8 cellular contexts compared by ENCODE assay signal in genomic region chr3:94004301-94004910, GRCh38. TPM values are rescaled to one million over a fixed set of nuclear protein-coding genes. Genes with fewer than 3 reads are reported as not detected.
DNase-seq lines count a peak whose midpoint lies in the region; TF ChIP-seq lines count a peak whose summit lies in the region.

No MANE protein-coding gene starts in this region.

- H3K4me1 Mint-ChIP-seq in HFFc6 (ENCODE audit: low read depth), result peaks cover 6% of the 10 kb centered on the region; the same call in 1 of the 2 replicates
- H3K4me1 Mint-ChIP-seq in T-helper 2 cell treated with Interferon-gamma antibody and Interleukin-4, amounts not matched to agents 5 μg/mL and 100 μg/mL, for 36 hours (ENCODE audit: low read depth), result peaks cover 16% of the 10 kb centered on the region
- peaks cover 10% of the 10 kb centered on the region for H3K4me1 Mint-ChIP-seq in nephron

- H3K36me3 Mint-ChIP-seq in HFFc6 (ENCODE audit: low read depth) (no peaks in the 10 kb centered on the region), nephron (ENCODE audit: low read depth) (peaks cover 7% of the 10 kb centered on the region)
- H3K36me3 Mint-ChIP-seq in T-helper 2 cell treated with Interferon-gamma antibody and Interleukin-4, amounts not matched to agents 5 μg/mL and 100 μg/mL, for 36 hours (ENCODE audit: low read depth), result peaks cover 8% of the 10 kb centered on the region

- WGBS in esophagus muscularis mucosa, result 1% methylated on average over 4 of the region's 4 CpGs

- H3K9me3 Mint-ChIP-seq in HFFc6 (no peaks in the 10 kb centered on the region), nephron (no peaks in the 10 kb centered on the region)
- no peaks in the 10 kb centered on the region for H3K9me3 Mint-ChIP-seq in T-helper 2 cell treated with Interferon-gamma antibody and Interleukin-4, amounts not matched to agents 5 μg/mL and 100 μg/mL, for 36 hours

- DNase-seq in AG08395 (ENCODE audit: low spot score), result peak; percentile 68
- peak; percentile 76 for DNase-seq in GM12865 (ENCODE audit: low read depth)
- peak; percentile 72 for DNase-seq in HFFc6
- peak; percentile 62 for DNase-seq in M059J (ENCODE audit: low read depth)
- DNase-seq in T-helper 2 cell treated with Interferon-gamma antibody and Interleukin-4, amounts not matched to agents 5 μg/mL and 100 μg/mL, for 36 hours (ENCODE audit: low spot score), result no peak
- DNase-seq in esophagus muscularis mucosa (ENCODE audit: extremely low spot score), result no peak
- no peak for DNase-seq in occipital lobe (lab: John Stamatoyannopoulos, UW)

- H3K27me3 ChIP-seq in esophagus muscularis mucosa, result no peaks in the 10 kb centered on the region

- peak overlapping the region; percentile 87 for H3K4me3 Mint-ChIP-seq in HFFc6
- peak overlapping the region; percentile 73 for H3K4me3 Mint-ChIP-seq in T-helper 2 cell treated with Interferon-gamma antibody and Interleukin-4, amounts not matched to agents 5 μg/mL and 100 μg/mL, for 36 hours
- peak overlapping the region in 2 of 3 experiments; percentile 35 to 56 for H3K4me3 Mint-ChIP-seq in nephron

- peak overlapping the region; percentile 36; the same call in 1 of the 2 replicates for H3K4me3 ChIP-seq in GM12865 (ENCODE audit: low read depth, low read length)
- H3K4me3 ChIP-seq in esophagus muscularis mucosa, result peak overlapping the region; percentile 21 to 46 (median 40)

- no peaks in the 10 kb centered on the region for H3K9me3 ChIP-seq in esophagus muscularis mucosa

- intact Hi-C loops in esophagus muscularis mucosa (cut with DNase I), result no loop called here

- TF ChIP-seq POLR2A in esophagus muscularis mucosa (IDR thresholded peaks at IDR 0.05; ENCODE audit: low read depth), result no peak

- peaks cover 0 to 13% (median 10%) of the 10 kb centered on the region in 4 donors for H3K4me1 ChIP-seq in esophagus muscularis mucosa

- no peak for TF ChIP-seq EP300 in esophagus muscularis mucosa (IDR thresholded peaks at IDR 0.05)

- H3K36me3 ChIP-seq in esophagus muscularis mucosa, result no peaks in the 10 kb centered on the region

- H3K27me3 Mint-ChIP-seq in HFFc6 (ENCODE audit: insufficient read depth) (no peaks in the 10 kb centered on the region), nephron (ENCODE audit: low read depth) (no peaks in the 10 kb centered on the region)
- no peaks in the 10 kb centered on the region for H3K27me3 Mint-ChIP-seq in T-helper 2 cell treated with Interferon-gamma antibody and Interleukin-4, amounts not matched to agents 5 μg/mL and 100 μg/mL, for 36 hours (ENCODE audit: low read depth)

- peak overlapping the region; percentile 74 for H3K27ac Mint-ChIP-seq in HFFc6
- peak overlapping the region; percentile 71 for H3K27ac Mint-ChIP-seq in T-helper 2 cell treated with Interferon-gamma antibody and Interleukin-4, amounts not matched to agents 5 μg/mL and 100 μg/mL, for 36 hours
- peak overlapping the region in 1 of 3 experiments; percentile 49 for H3K27ac Mint-ChIP-seq in nephron

- TF ChIP-seq CTCF in GM12865 (IDR thresholded peaks at IDR 0.05; ENCODE audit: insufficient read depth, low read depth, low read length, missing control alignments) (peak; percentile 77), HFFc6 (IDR thresholded peaks at IDR 0.05) (peak; percentile 86), esophagus muscularis mucosa (IDR thresholded peaks at IDR 0.05) (peak; percentile 67 to 81 (median 72)), nephron (IDR thresholded peaks at IDR 0.05; ENCODE audit: unreplicated experiment in 3 of 3) (peak; percentile 77 to 82 (median 79))

- no peak overlapping the region for H3K27ac ChIP-seq in esophagus muscularis mucosa (replicated peaks in 1 of 4)

RNA-seq across cellular contexts. Expression of gene STX19, which starts 24.0 kb away (rescaled TPM):
- not detected for total RNA-seq in HFFc6 (2021; fragmentation: NEBNext Ultra II Directional; extraction: Animal tissue kit (Norgen Biotek cat#: 25700))
- total RNA-seq in M059J (2014; rRNA removed; shearing (Covaris generic)), result not detected in 2 replicates
- total RNA-seq in esophagus muscularis mucosa (not detected), occipital lobe (not detected)

RNA-seq across cellular contexts. Expression of gene ARL13B, which starts 24.5 kb away (rescaled TPM):
- 10 to 100 TPM in 1 of 6 experiments, 1 to 10 TPM in 5; 5.0 to 10.6 (median 8.5) TPM for total RNA-seq in HFFc6 (2021; fragmentation: NEBNext Ultra II Directional; extraction: Animal tissue kit (Norgen Biotek cat#: 25700))
- 15.3 and 20.9 TPM in 2 replicates for total RNA-seq in M059J (2014; rRNA removed; shearing (Covaris generic))
- 10 to 100 TPM; 11.8 to 17.0 (median 14.6) TPM for total RNA-seq in esophagus muscularis mucosa
- 24.6 TPM for total RNA-seq in occipital lobe

RNA-seq across cellular contexts. Expression of gene PROS1, which starts 30.7 kb away (rescaled TPM):
- 1 to 10 TPM; 1.1 to 2.0 (median 1.7) TPM for total RNA-seq in HFFc6 (2021; fragmentation: NEBNext Ultra II Directional; extraction: Animal tissue kit (Norgen Biotek cat#: 25700))
- 4.0 and 4.5 TPM in 2 replicates for total RNA-seq in M059J (2014; rRNA removed; shearing (Covaris generic))
- total RNA-seq in esophagus muscularis mucosa (10 to 100 TPM; 32.4 to 45.6 (median 40.7) TPM), occipital lobe (14.2 TPM)

RNA-seq across cellular contexts. Expression of gene DHFR2, which starts 58.3 kb away (rescaled TPM):
- 1 to 10 TPM; 3.0 to 4.7 (median 3.6) TPM for total RNA-seq in HFFc6 (2021; fragmentation: NEBNext Ultra II Directional; extraction: Animal tissue kit (Norgen Biotek cat#: 25700))
- 1.9 and 3.2 TPM in 2 replicates for total RNA-seq in M059J (2014; rRNA removed; shearing (Covaris generic))
- total RNA-seq in esophagus muscularis mucosa, result 1 to 10 TPM; 3.3 to 5.9 (median 4.8) TPM
- 14.0 TPM for total RNA-seq in occipital lobe

RNA-seq across cellular contexts. Expression of gene NSUN3, which starts 58.5 kb away (rescaled TPM):
- total RNA-seq in HFFc6 (2021; fragmentation: NEBNext Ultra II Directional; extraction: Animal tissue kit (Norgen Biotek cat#: 25700)), result 1 to 10 TPM; 6.1 to 8.8 (median 7.2) TPM
- 15.1 and 20.6 TPM in 2 replicates for total RNA-seq in M059J (2014; rRNA removed; shearing (Covaris generic))
- 10 to 100 TPM in 1 of 4 donors, 1 to 10 TPM in 3; 7.4 to 11.9 (median 8.0) TPM for total RNA-seq in esophagus muscularis mucosa
- 43.0 TPM for total RNA-seq in occipital lobe

Comparison
In these comparisons a context has a peak if more than half of its experiments do, and no peak if none do; other contexts are left out.
1. DNase-seq: peak in AG08395 (single experiment), GM12865 (single experiment), HFFc6 (single experiment) and M059J (single experiment); none in T-helper 2 cell treated with Interferon-gamma antibody and Interleukin-4, amounts not matched to agents 5 μg/mL and 100 μg/mL, for 36 hours (single experiment), esophagus muscularis mucosa (single experiment) and occipital lobe (single experiment).
2. Peak in every context shown above with its lines, with median percentiles within 50 percentile points of each other: CTCF ChIP-seq and H3K4me3 Mint-ChIP-seq.